In genomic region chr19:32068805-32069204, GRCh38 we compare ENCODE assay signal across 20 cellular contexts.
DNase-seq lines count a peak whose midpoint lies in the region; ATAC-seq, FAIRE-seq and TF ChIP-seq lines count a peak whose summit lies in the region.
"Had no signal": no experiment of that assay in that cellular context is flagged by ENCODE, and none has a peak within 500 bp of the region (broad histone marks: within the 10 kb centered on the region; RNA-seq: fewer than 3 reads in every experiment).

No MANE protein-coding gene starts in this region.

- TF ChIP-seq EP300 in A549 (IDR thresholded peaks at IDR 0.05) (no peak), neural cell (conservative IDR thresholded peaks at IDR 0.05; ENCODE audit: poor library complexity, severe bottlenecking) (peak; percentile 27)

- no peak overlapping the region for H3K27ac ChIP-seq in A549
- H3K27ac ChIP-seq in RWPE2 (ENCODE audit: poor library complexity, severe bottlenecking) = peak overlapping the region; percentile 4
- no peak overlapping the region for H3K27ac ChIP-seq in neural cell (ENCODE audit: low read length)
- H3K27ac ChIP-seq: BLaER1 treated with 17β-estradiol and CSF1 and Interleukin-3, amounts not matched to agents 10 nM and 100 nM had no signal

- H3K9me2 ChIP-seq in neural cell (ENCODE audit: insufficient read depth, low read length) = no peaks in the 10 kb centered on the region

- WGBS in A549 (ENCODE audit: missing lambda C conversion rate) = 1% methylated on average over 6 of the region's 6 CpGs

- CTCF ChIA-PET in A549 (lab: Yijun Ruan, JAX) = interaction anchor here (1.3 to 1.4 kb wide), 2 partner anchors 13 to 34 kb away, joined by 3 to 4 read pairs; no protein-coding TSS in a partner anchor

- TF ChIP-seq POLR2A in A549 (IDR thresholded peaks at IDR 0.05; ENCODE audit: low read length) = no peak

- no peaks in the 10 kb centered on the region for H4K20me1 ChIP-seq in neural cell (ENCODE audit: insufficient read depth)
- H4K20me1 ChIP-seq: BLaER1 treated with 17β-estradiol and CSF1 and Interleukin-3, amounts not matched to agents 10 nM and 100 nM had no signal

- no peak; a peak in 1 of 6 replicates for ATAC-seq in A549
- peak; percentile 68 for ATAC-seq in RWPE2 (ENCODE audit: low read depth)
- ATAC-seq: GM23338 had no signal

- in situ Hi-C loops in KBM-7 (cut with MboI; ENCODE audit: low pct_unique_long_range_greater_than_20kb, low sequenced_read_pairs) = no loop called here

- H3K36me3 ChIP-seq in RWPE2 (ENCODE audit: low read depth) = no peaks in the 10 kb centered on the region
- H3K36me3 ChIP-seq in neural cell (ENCODE audit: insufficient read depth, low read length) = no peaks in the 10 kb centered on the region
- H3K36me3 ChIP-seq: BE2C; BLaER1 treated with 17β-estradiol and CSF1 and Interleukin-3, amounts not matched to agents 10 nM and 100 nM; HAP-1 had no signal

- DNase-seq in A549 (ENCODE audit: low read depth in 1 of 2, low spot score in 1 of 2) = no peak
- DNase-seq in RWPE2 (ENCODE audit: low spot score) = no peak
- peak; percentile 69 for DNase-seq in urothelium cell line (ENCODE audit: low spot score)
- no peak for DNase-seq in KBM-7
- no peak for DNase-seq in DMS153 (lab: John Stamatoyannopoulos, UW)
- no peak for DNase-seq in DMS79 (lab: John Stamatoyannopoulos, UW)
- DNase-seq: ACHN; AML-193; BE2C; CD4-positive, alpha-beta T cell; CD8-positive, alpha-beta memory T cell; GF-D8 had no signal

- POLR2A ChIA-PET in A549 (lab: Yijun Ruan, JAX) = no interaction called here

- FAIRE-seq in A549 (lab: Jason Lieb, UNC) = peak; percentile 73
- no peak for FAIRE-seq in urothelium cell line (lab: Jason Lieb, UNC)
- FAIRE-seq: A204.1, GM12891, GM18507, H54 had no signal

- H3K4me3 ChIP-seq in A549 (no peak overlapping the region), RWPE2 (ENCODE audit: severe bottlenecking) (no peak overlapping the region), neural cell (ENCODE audit: low read length) (no peak overlapping the region)
- H3K4me3 ChIP-seq: BLaER1 treated with 17β-estradiol and CSF1 and Interleukin-3, amounts not matched to agents 10 nM and 100 nM; GM23338; HAP-1 had no signal

- no peak overlapping the region for H2AFZ ChIP-seq in neural cell (ENCODE audit: low read depth, low read length)
- H2AFZ ChIP-seq: GM23338 had no signal

- TF ChIP-seq CTCF in A549 (IDR thresholded peaks at IDR 0.05) = no peak
- TF ChIP-seq CTCF in RWPE2 (IDR thresholded peaks at IDR 0.05; ENCODE audit: poor library complexity, severe bottlenecking) = no peak
- no peak for TF ChIP-seq CTCF in neural cell (IDR thresholded peaks at IDR 0.05; ENCODE audit: poor library complexity, severe bottlenecking)

- no peaks in the 10 kb centered on the region for H3K4me1 ChIP-seq in A549
- H3K4me1 ChIP-seq in RWPE2 (ENCODE audit: insufficient read depth, poor library complexity, severe bottlenecking) = peaks cover 8% of the 10 kb centered on the region
- H3K4me1 ChIP-seq: BE2C, HAP-1 had no signal

- TF ChIP-seq RAD21 in A549 (conservative IDR thresholded peaks at IDR 0.05 in 1 of 2, IDR thresholded peaks at IDR 0.05 in 1 of 2) = no peak
- TF ChIP-seq RAD21 in neural cell (conservative IDR thresholded peaks at IDR 0.05) = no peak

- no peak overlapping the region for H3K4me2 ChIP-seq in A549
- H3K4me2 ChIP-seq in neural cell (ENCODE audit: low read length) = no peak overlapping the region
- H3K4me2 ChIP-seq: BLaER1 treated with 17β-estradiol and CSF1 and Interleukin-3, amounts not matched to agents 10 nM and 100 nM; GM23338 had no signal

- H3K9ac ChIP-seq in neural cell (ENCODE audit: low read length) = no peak overlapping the region
- H3K9ac ChIP-seq: BLaER1 treated with 17β-estradiol and CSF1 and Interleukin-3, amounts not matched to agents 10 nM and 100 nM had no signal

- no peaks in the 10 kb centered on the region for H3K79me2 ChIP-seq in neural cell (replicated peaks; ENCODE audit: insufficient read depth, low read length)

- H3F3A ChIP-seq in neural cell (ENCODE audit: insufficient read depth, low read length, poor library complexity, severe bottlenecking) = no peaks in the 10 kb centered on the region

- no peaks in the 10 kb centered on the region for H3K27me3 ChIP-seq in RWPE2 (ENCODE audit: insufficient read depth, poor library complexity, severe bottlenecking)
- H3K27me3 ChIP-seq in neural cell (ENCODE audit: insufficient read depth, low read depth, low read length) = no peaks in the 10 kb centered on the region
- H3K27me3 ChIP-seq: BE2C; BLaER1 treated with 17β-estradiol and CSF1 and Interleukin-3, amounts not matched to agents 10 nM and 100 nM had no signal

- H3K9me3 ChIP-seq in A549 = no peaks in the 10 kb centered on the region
- no peaks in the 10 kb centered on the region for H3K9me3 ChIP-seq in RWPE2 (ENCODE audit: severe bottlenecking)
- H3K9me3 ChIP-seq in neural cell (ENCODE audit: low read length) = no peaks in the 10 kb centered on the region
- H3K9me3 ChIP-seq: BE2C, HAP-1 had no signal

TF ChIP-seq in A549, 52 proteins besides CTCF, POLR2A, EP300 and RAD21:
- TF ChIP-seq EHF (CRISPR knock-in tag; IDR thresholded peaks at IDR 0.05) = no peak
- no peak for TF ChIP-seq FOSL2 (IDR thresholded peaks at IDR 0.05)
- TF ChIP-seq FOSL2 (CRISPR knock-in tag; IDR thresholded peaks at IDR 0.05) = peak; percentile 36; the same call in 1 of the 2 replicates
TF ChIP-seq in A549: peak in this region for 1.

TF ChIP-seq in neural cell, 6 proteins besides CTCF, POLR2A, EP300 and RAD21:
- TF ChIP-seq POLR2AphosphoS5 (IDR thresholded peaks at IDR 0.05) (peak; percentile 32), SMC3 (conservative IDR thresholded peaks at IDR 0.05; ENCODE audit: poor library complexity) (no peak)
